ENCODE assay signal across 17 cellular contexts in genomic region chr7:7816816-7817536, GRCh38.
DNase-seq lines count a peak whose midpoint lies in the region; ATAC-seq and TF ChIP-seq lines count a peak whose summit lies in the region.
"Had no signal": no experiment of that assay in that cellular context is flagged by ENCODE, and none has a peak within 500 bp of the region (broad histone marks: within the 10 kb centered on the region; RNA-seq: fewer than 3 reads in every experiment).

No MANE protein-coding gene starts in this region.

- no peak for TF ChIP-seq POLR2A in ovary (IDR thresholded peaks at IDR 0.05)

- no peaks in the 10 kb centered on the region for H3K4me1 ChIP-seq in ovary (ENCODE audit: insufficient read depth)

- no peak overlapping the region for H3K27ac ChIP-seq in ovary
- H3K27ac ChIP-seq: brain microvascular endothelial cell, neutrophil had no signal

- WGBS in ovary, 3 donors, result 78 to 80% (median 80%) methylated on average over 7 of the region's 7 CpGs

- no peak for TF ChIP-seq EP300 in ovary (IDR thresholded peaks at IDR 0.05)

- no peaks in the 10 kb centered on the region for H3K9me3 ChIP-seq in ovary
- H3K9me3 ChIP-seq: neutrophil had no signal

- no peak overlapping the region for H3K4me3 ChIP-seq in ovary
- H3K4me3 ChIP-seq: lung had no signal

- no peak for DNase-seq in activated T-cell treated with anti-CD3 and anti-CD28 coated beads, Interleukin-2, amount 50 U/mL, for 72 hours
- no peak for DNase-seq in activated T-cell treated with anti-CD3 and anti-CD28 coated beads, Interleukin-2, amount 50 U/mL, for 1 hour
- no peak for DNase-seq in activated T-helper 1 cell treated with anti-CD3 and anti-CD28 coated beads, Interleukin-12 subunit alpha, Interleukin-12 subunit beta, Interleukin-2, Interleukin-4 antibody, amounts not matched to agents 30 ng/mL and 10 ng/mL and 1 ng/mL, durations not matched to agents 14 hours and 24 hours and 36 hours (ENCODE audit: low spot score)
- DNase-seq in ACHN (no peak), ovary (no peak)
- DNase-seq: brain microvascular endothelial cell; DND-41; effector memory CD4-positive, alpha-beta T cell; NCI-H1105; NCI-H2227 treated with DMSO at 0.1 percent for 48 hours had no signal

- H3K4me3 Mint-ChIP-seq in activated T-cell treated with anti-CD3 and anti-CD28 coated beads, Interleukin-2, amount 50 U/mL, for 72 hours, result peak overlapping the region in 1 of 2 donors; percentile 24
- H3K4me3 Mint-ChIP-seq in activated T-helper 1 cell treated with anti-CD3 and anti-CD28 coated beads, Interleukin-12 subunit alpha, Interleukin-12 subunit beta, Interleukin-2, Interleukin-4 antibody, amounts not matched to agents 30 ng/mL and 10 ng/mL and 1 ng/mL, durations not matched to agents 14 hours and 24 hours and 36 hours, result peak overlapping the region; percentile 1
- peak overlapping the region; percentile 21 for H3K4me3 Mint-ChIP-seq in stimulated activated memory B cell treated with anti-CD40 and anti-IgM and Interleukin-4, amounts not matched to agents 10 μg/mL and 1 μg/mL and 100 μg/mL, for 72 hours
- H3K4me3 Mint-ChIP-seq: WTC11 had no signal

- H3K27me3 Mint-ChIP-seq in activated T-cell treated with anti-CD3 and anti-CD28 coated beads, Interleukin-2, amount 50 U/mL, for 72 hours (ENCODE audit: low read depth), result no peaks in the 10 kb centered on the region
- no peaks in the 10 kb centered on the region for H3K27me3 Mint-ChIP-seq in activated T-helper 1 cell treated with anti-CD3 and anti-CD28 coated beads, Interleukin-12 subunit alpha, Interleukin-12 subunit beta, Interleukin-2, Interleukin-4 antibody, amounts not matched to agents 30 ng/mL and 10 ng/mL and 1 ng/mL, durations not matched to agents 14 hours and 24 hours and 36 hours (ENCODE audit: insufficient read depth)
- H3K27me3 Mint-ChIP-seq in stimulated activated memory B cell treated with anti-CD40 and anti-IgM and Interleukin-4, amounts not matched to agents 10 μg/mL and 1 μg/mL and 100 μg/mL, for 72 hours, result no peaks in the 10 kb centered on the region

- no peaks in the 10 kb centered on the region for H3K27me3 ChIP-seq in ovary
- H3K27me3 ChIP-seq: brain microvascular endothelial cell, neutrophil had no signal

- intact Hi-C loops in activated T-helper 1 cell treated with anti-CD3 and anti-CD28 coated beads, Interleukin-12 subunit alpha, Interleukin-12 subunit beta, Interleukin-2, Interleukin-4 antibody, amounts not matched to agents 30 ng/mL and 10 ng/mL and 1 ng/mL, durations not matched to agents 14 hours and 24 hours and 36 hours (cut with micrococcal nuclease), result loop anchor here (1.0 to 2.0 kb wide), 3 partner anchors 13 to 104 kb away; no protein-coding TSS in a partner anchor
- intact Hi-C loops in ovary (cut with DNase I), result no loop called here

- no peak for TF ChIP-seq CTCF in ovary (IDR thresholded peaks at IDR 0.05)

- H3K27ac Mint-ChIP-seq in activated T-cell treated with anti-CD3 and anti-CD28 coated beads, Interleukin-2, amount 50 U/mL, for 72 hours, result no peak overlapping the region
- H3K27ac Mint-ChIP-seq in activated T-helper 1 cell treated with anti-CD3 and anti-CD28 coated beads, Interleukin-12 subunit alpha, Interleukin-12 subunit beta, Interleukin-2, Interleukin-4 antibody, amounts not matched to agents 30 ng/mL and 10 ng/mL and 1 ng/mL, durations not matched to agents 14 hours and 24 hours and 36 hours, result no peak overlapping the region
- H3K27ac Mint-ChIP-seq in stimulated activated memory B cell treated with anti-CD40 and anti-IgM and Interleukin-4, amounts not matched to agents 10 μg/mL and 1 μg/mL and 100 μg/mL, for 72 hours, result peak overlapping the region; percentile 67
- H3K27ac Mint-ChIP-seq: WTC11 had no signal

- peaks cover 0 to 4% of the 10 kb centered on the region in 2 donors for H3K36me3 Mint-ChIP-seq in activated T-cell treated with anti-CD3 and anti-CD28 coated beads, Interleukin-2, amount 50 U/mL, for 72 hours (ENCODE audit: insufficient read depth in 2 of 2)
- H3K36me3 Mint-ChIP-seq in activated T-helper 1 cell treated with anti-CD3 and anti-CD28 coated beads, Interleukin-12 subunit alpha, Interleukin-12 subunit beta, Interleukin-2, Interleukin-4 antibody, amounts not matched to agents 30 ng/mL and 10 ng/mL and 1 ng/mL, durations not matched to agents 14 hours and 24 hours and 36 hours (ENCODE audit: low read depth), result peaks cover 10% of the 10 kb centered on the region
- H3K36me3 Mint-ChIP-seq in stimulated activated memory B cell treated with anti-CD40 and anti-IgM and Interleukin-4, amounts not matched to agents 10 μg/mL and 1 μg/mL and 100 μg/mL, for 72 hours, result peaks cover 16% of the 10 kb centered on the region
- H3K36me3 Mint-ChIP-seq: WTC11 had no signal

- peaks cover 1 to 3% of the 10 kb centered on the region in 2 donors for H3K9me3 Mint-ChIP-seq in activated T-cell treated with anti-CD3 and anti-CD28 coated beads, Interleukin-2, amount 50 U/mL, for 72 hours
- peaks cover 13% of the 10 kb centered on the region for H3K9me3 Mint-ChIP-seq in activated T-helper 1 cell treated with anti-CD3 and anti-CD28 coated beads, Interleukin-12 subunit alpha, Interleukin-12 subunit beta, Interleukin-2, Interleukin-4 antibody, amounts not matched to agents 30 ng/mL and 10 ng/mL and 1 ng/mL, durations not matched to agents 14 hours and 24 hours and 36 hours
- peaks cover 9% of the 10 kb centered on the region for H3K9me3 Mint-ChIP-seq in stimulated activated memory B cell treated with anti-CD40 and anti-IgM and Interleukin-4, amounts not matched to agents 10 μg/mL and 1 μg/mL and 100 μg/mL, for 72 hours

- in situ Hi-C loops in ACHN (cut with HindIII; ENCODE audit: low pct_ligation_motif_present, low pct_unique_long_range_greater_than_20kb, low sequenced_read_pairs), result no loop called here

- H3K4me1 Mint-ChIP-seq in activated T-cell treated with anti-CD3 and anti-CD28 coated beads, Interleukin-2, amount 50 U/mL, for 72 hours (ENCODE audit: low read depth), result peaks cover 33% of the 10 kb centered on the region
- peaks cover 41% of the 10 kb centered on the region for H3K4me1 Mint-ChIP-seq in activated T-helper 1 cell treated with anti-CD3 and anti-CD28 coated beads, Interleukin-12 subunit alpha, Interleukin-12 subunit beta, Interleukin-2, Interleukin-4 antibody, amounts not matched to agents 30 ng/mL and 10 ng/mL and 1 ng/mL, durations not matched to agents 14 hours and 24 hours and 36 hours (ENCODE audit: low read depth)
- peaks cover 49% of the 10 kb centered on the region for H3K4me1 Mint-ChIP-seq in stimulated activated memory B cell treated with anti-CD40 and anti-IgM and Interleukin-4, amounts not matched to agents 10 μg/mL and 1 μg/mL and 100 μg/mL, for 72 hours

- H3K36me3 ChIP-seq in ovary, result no peaks in the 10 kb centered on the region
- H3K36me3 ChIP-seq: brain microvascular endothelial cell, neutrophil had no signal

- ATAC-seq in activated T-cell treated with anti-CD3 and anti-CD28 coated beads, Interleukin-2, amount 50 U/mL, for 72 hours (replicated peaks in 1 of 2), result peak; percentile 60 to 77
- ATAC-seq in HG02642 (IDR thresholded peaks at IDR 0.05; ENCODE audit: poor library complexity, unreplicated experiment), result peak; percentile 6
- no peak for ATAC-seq in stimulated activated memory B cell treated with anti-CD40 and anti-IgM and Interleukin-4, amounts not matched to agents 10 μg/mL and 1 μg/mL and 100 μg/mL, for 72 hours
- ATAC-seq in HG03097 (IDR thresholded peaks at IDR 0.05; ENCODE audit: low FRiP score, unreplicated experiment), result no peak
- ATAC-seq: Panc1, WTC11 had no signal

Comparison
In these comparisons a context has a peak if more than half of its experiments do, and no peak if none do; other contexts are left out.
1. ATAC-seq: peak in activated T-cell treated with anti-CD3 and anti-CD28 coated beads, Interleukin-2, amount 50 U/mL, for 72 hours (2 of 2) and HG02642 (single experiment); none in stimulated activated memory B cell treated with anti-CD40 and anti-IgM and Interleukin-4, amounts not matched to agents 10 μg/mL and 1 μg/mL and 100 μg/mL, for 72 hours (single experiment) and HG03097 (single experiment).